10 cellular contexts compared by ENCODE assay signal in genomic region chr5:1208743-1209551, GRCh38. TPM values are rescaled to one million over a fixed set of nuclear protein-coding genes. Genes with fewer than 3 reads are reported as not detected.
A peak's percentile ranks its signal among the peaks of the same experiment; 100 is the strongest.
DNase-seq lines count a peak whose midpoint lies in the region; ATAC-seq, FAIRE-seq and TF ChIP-seq lines count a peak whose summit lies in the region.
"Had no signal": no experiment of that assay in that cellular context is flagged by ENCODE, and none has a peak within 500 bp of the region (broad histone marks: within the 10 kb centered on the region; RNA-seq: fewer than 3 reads in every experiment).

No MANE protein-coding gene starts in this region.

- peaks cover 6% of the 10 kb centered on the region for H3K27me3 ChIP-seq in osteoblast (ENCODE audit: insufficient read depth, low read length)

- no peak overlapping the region for H3K4me3 ChIP-seq in osteoblast (ENCODE audit: insufficient read depth, low read length)

- no peak overlapping the region for H3K27ac Mint-ChIP-seq in chondrocyte (ENCODE audit: unreplicated experiment)
- H3K27ac Mint-ChIP-seq: activated B cell treated with CpG ODN at 0.5 μM for 24 hours had no signal

- H3K9me3 ChIP-seq in osteoblast (ENCODE audit: low read depth, low read length) = no peaks in the 10 kb centered on the region

- H3K4me1 Mint-ChIP-seq in chondrocyte (ENCODE audit: low read depth) = no peaks in the 10 kb centered on the region
- H3K4me1 Mint-ChIP-seq: activated B cell treated with CpG ODN at 0.5 μM for 24 hours had no signal

- no peak for ATAC-seq in HG02678 (IDR thresholded peaks at IDR 0.05; ENCODE audit: unreplicated experiment)
- ATAC-seq in activated CD4-positive, CD25-positive, alpha-beta regulatory T cell treated with anti-CD3 and anti-CD28 coated beads, Interleukin-2, amount 50 U/mL, for 24 hours = no peak

- H3K27me3 Mint-ChIP-seq in chondrocyte (ENCODE audit: low read depth) = peaks cover 32% of the 10 kb centered on the region

- no peaks in the 10 kb centered on the region for H3K36me3 ChIP-seq in osteoblast (ENCODE audit: insufficient read depth, low read length)

- no peak overlapping the region for H3K27ac ChIP-seq in osteoblast (ENCODE audit: low read depth, low read length)

- no peak for FAIRE-seq in GM12892 (lab: Jason Lieb, UNC)
- FAIRE-seq: colon had no signal

- DNase-seq in DMS79 treated with DMSO at 0.1 percent for 48 hours (lab: John Stamatoyannopoulos, UW) (peak; percentile 53), NCI-H1092 (lab: John Stamatoyannopoulos, UW) (peak; percentile 79), chondrocyte (ENCODE audit: low spot score) (peak; percentile 88), osteoblast (ENCODE audit: insufficient read length, low spot score, missing footprints) (peak; percentile 96), iPS-NIHi7 (ENCODE audit: extremely low spot score) (no peak), GM12892 (ENCODE audit: insufficient read length) (no peak)
- DNase-seq: activated B cell treated with CpG ODN at 0.5 μM for 24 hours had no signal

- no peak overlapping the region for H3K4me3 Mint-ChIP-seq in chondrocyte (ENCODE audit: unreplicated experiment)
- H3K4me3 Mint-ChIP-seq: activated B cell treated with CpG ODN at 0.5 μM for 24 hours had no signal

- no peaks in the 10 kb centered on the region for H3K4me1 ChIP-seq in osteoblast (ENCODE audit: insufficient read depth, low read length)

- TF ChIP-seq CTCF in chondrocyte (IDR thresholded peaks at IDR 0.05) = peak; percentile 73
- peak; percentile 44 for TF ChIP-seq CTCF in osteoblast (IDR thresholded peaks at IDR 0.05; ENCODE audit: extremely low read depth, low read depth, low read length)

- H3K4me2 ChIP-seq in osteoblast (ENCODE audit: insufficient read depth, low read length) = no peak overlapping the region

- H3K36me3 Mint-ChIP-seq in chondrocyte (ENCODE audit: low read depth) = no peaks in the 10 kb centered on the region

- H3K9me3 Mint-ChIP-seq in chondrocyte (ENCODE audit: low read depth) = no peaks in the 10 kb centered on the region
- H3K9me3 Mint-ChIP-seq: activated B cell treated with CpG ODN at 0.5 μM for 24 hours had no signal

- no peaks in the 10 kb centered on the region for H4K20me1 ChIP-seq in osteoblast (ENCODE audit: insufficient read depth, low read length)

- H3K79me2 ChIP-seq in osteoblast (ENCODE audit: insufficient read depth, low read length) = no peaks in the 10 kb centered on the region

- no peak overlapping the region for H2AFZ ChIP-seq in osteoblast (ENCODE audit: low read length)

- TF ChIP-seq POLR2A in GM12892 (IDR thresholded peaks at IDR 0.05; ENCODE audit: low read depth, low read length) = no peak

RNA-seq across cellular contexts. Expression of gene SLC6A19, which starts 7.6 kb away (rescaled TPM):
- total RNA-seq in chondrocyte = not detected in 3 replicates
- total RNA-seq in osteoblast = not detected in 2 replicates
- not detected for polyA plus RNA-seq in GM12892 (2012; ENCODE audit: missing spikeins)
- total RNA-seq: activated B cell treated with CpG ODN at 0.5 μM for 24 hours had no signal

RNA-seq across cellular contexts. Expression of gene SLC6A18, which starts 16.2 kb away (rescaled TPM):
- total RNA-seq in chondrocyte (not detected in 3 replicates), osteoblast (not detected in 2 replicates)
- polyA plus RNA-seq in GM12892 (2012; ENCODE audit: missing spikeins) = not detected
- total RNA-seq: activated B cell treated with CpG ODN at 0.5 μM for 24 hours had no signal

Comparison
In these comparisons a context has a peak if more than half of its experiments do, and no peak if none do; other contexts are left out.
1. DNase-seq: peak in DMS79 treated with DMSO at 0.1 percent for 48 hours (single experiment), NCI-H1092 (single experiment), chondrocyte (single experiment) and osteoblast (single experiment); none in iPS-NIHi7 (single experiment) and GM12892 (single experiment).